14 cellular contexts compared by ENCODE assay signal in the genomic region with DNA sequence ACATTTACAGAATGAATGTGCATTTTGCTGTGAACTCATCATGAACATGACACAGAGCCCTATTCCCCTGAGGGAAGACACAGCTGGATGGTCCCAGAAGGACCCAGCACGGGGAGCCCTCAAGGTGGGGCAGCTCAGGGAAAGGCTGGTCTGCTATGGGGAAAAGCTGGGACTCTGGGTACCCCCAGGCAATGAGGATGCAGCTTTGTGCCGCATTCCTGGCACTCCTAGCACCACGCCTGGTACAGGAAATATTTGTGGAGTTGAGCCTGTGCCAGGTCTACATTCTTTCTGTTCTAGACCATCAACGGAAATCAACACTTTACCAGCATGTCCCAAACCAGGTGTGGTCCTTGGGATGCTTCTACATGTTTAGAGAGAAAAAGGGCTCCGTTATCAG.
DNase-seq lines count a peak whose midpoint lies in the region; TF ChIP-seq lines count a peak whose summit lies in the region.
"Had no signal": no experiment of that assay in that cellular context is flagged by ENCODE, and none has a peak within 500 bp of the region (broad histone marks: within the 10 kb centered on the region; RNA-seq: fewer than 3 reads in every experiment).

No MANE protein-coding gene starts in this region.

- intact Hi-C loops in ovary (cut with DNase I) = no loop called here

- in situ Hi-C loops in astrocyte of the cerebellum (cut with HindIII; ENCODE audit: low sequenced_read_pairs) (no loop called here), HAP-1 (cut with MboI; ENCODE audit: low sequenced_read_pairs) (no loop called here)

- H3K4me1 ChIP-seq in HAP-1 = no peaks in the 10 kb centered on the region
- H3K4me1 ChIP-seq in ovary (ENCODE audit: insufficient read depth) = peaks cover 6% of the 10 kb centered on the region
- H3K4me1 ChIP-seq: sigmoid colon had no signal

- H3K9me3 ChIP-seq in HAP-1 = no peaks in the 10 kb centered on the region
- no peaks in the 10 kb centered on the region for H3K9me3 ChIP-seq in ovary
- H3K9me3 ChIP-seq: sigmoid colon had no signal

- H3K36me3 ChIP-seq in HAP-1 (replicated peaks) = no peaks in the 10 kb centered on the region
- H3K36me3 ChIP-seq in ovary = no peaks in the 10 kb centered on the region
- H3K36me3 ChIP-seq: sigmoid colon had no signal

- peak; percentile 31 for DNase-seq in HK-2 (ENCODE audit: unreplicated experiment)
- peak; percentile 28 for DNase-seq in astrocyte of the cerebellum (ENCODE audit: low read depth)
- DNase-seq in kidney tubule cell (ENCODE audit: low spot score) = peak; percentile 85
- peak; percentile 62 for DNase-seq in ureter (ENCODE audit: low spot score)
- DNase-seq in NCI-H128 (lab: John Stamatoyannopoulos, UW; ENCODE audit: unreplicated experiment) = no peak
- DNase-seq in HAP-1 (ENCODE audit: low spot score in 2 of 2) = no peak
- no peak for DNase-seq in hepatic stellate cell (ENCODE audit: low spot score)
- no peak for DNase-seq in ovary
- DNase-seq: activated CD4-positive, alpha-beta T cell treated with anti-CD3 and anti-CD28 coated beads for 4 hours; activated T-cell treated with anti-CD3 and anti-CD28 coated beads, Interleukin-2, amount 50 U/mL, for 24 hours; CD8-positive, alpha-beta T cell; immature natural killer cell; nephron progenitor cell; sigmoid colon had no signal

- H3K27ac ChIP-seq in ovary = no peak overlapping the region
- H3K27ac ChIP-seq: sigmoid colon had no signal

- no peak for TF ChIP-seq EP300 in ovary (IDR thresholded peaks at IDR 0.05)

- H3K27me3 ChIP-seq in HAP-1 (ENCODE audit: low read depth) (no peaks in the 10 kb centered on the region), ovary (no peaks in the 10 kb centered on the region)
- H3K27me3 ChIP-seq: sigmoid colon had no signal

- H3K4me3 ChIP-seq in astrocyte of the cerebellum (ENCODE audit: low read depth, low read length) (no peak overlapping the region), HAP-1 (no peak overlapping the region), ovary (no peak overlapping the region)
- H3K4me3 ChIP-seq: sigmoid colon had no signal

- 75 to 85% (median 81%) methylated on average over 5 of the region's 5 CpGs for WGBS in ovary, 3 donors

- TF ChIP-seq CTCF in astrocyte of the cerebellum (IDR thresholded peaks at IDR 0.05; ENCODE audit: low read depth, low read length, missing control alignments) (no peak), ovary (IDR thresholded peaks at IDR 0.05) (no peak)

- no peak for TF ChIP-seq POLR2A in ovary (IDR thresholded peaks at IDR 0.05)

Comparison
In these comparisons a context has a peak if more than half of its experiments do, and no peak if none do; other contexts are left out.
1. DNase-seq: peak in HK-2 (single experiment), astrocyte of the cerebellum (single experiment), kidney tubule cell (single experiment) and ureter (single experiment); none in NCI-H128 (single experiment), HAP-1 (0 of 2), hepatic stellate cell (single experiment) and ovary (0 of 5).